ENCODE assay signal across 20 cellular contexts in the genomic region with DNA sequence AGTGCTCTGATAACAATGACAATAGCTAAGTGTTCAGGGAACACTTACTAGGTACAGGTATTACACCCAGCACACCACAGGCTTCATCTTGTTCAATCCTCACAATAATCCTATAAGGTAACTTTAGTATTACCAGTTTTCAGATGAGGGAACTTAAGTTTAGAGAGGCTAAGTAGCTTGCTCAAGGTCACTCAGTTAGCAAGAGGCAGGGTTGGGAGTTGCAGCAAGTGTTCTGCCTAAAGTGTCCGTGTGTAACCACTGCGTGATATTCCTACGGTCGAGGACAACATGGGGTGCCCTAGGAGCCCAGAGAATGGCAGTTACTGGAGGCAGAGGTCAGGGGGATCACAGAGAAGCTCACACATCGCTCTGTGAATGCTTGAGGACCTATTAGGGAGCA. TPM values are rescaled to one million over a fixed set of nuclear protein-coding genes. Genes with fewer than 3 reads are reported as not detected.
"Had no signal": no experiment of that assay in that cellular context is flagged by ENCODE, and none has a peak within 500 bp of the region (broad histone marks: within the 10 kb centered on the region; RNA-seq: fewer than 3 reads in every experiment).

No MANE protein-coding gene starts in this region.

- H3K27ac ChIP-seq: HL-60, SJSA1 had no signal

- H3K36me3 ChIP-seq: SJSA1 had no signal

- H3K9me3 ChIP-seq: SJSA1 had no signal

- DNase-seq: KBM-7, MV-4-11, NCI-H1048, NCI-H1105, NCI-H1417, NCI-H1436 treated with DMSO at 0.1 percent for 48 hours, NCI-H1694, NCI-H187 treated with DMSO at 0.1 percent for 48 hours, NCI-H2029 treated with DMSO at 0.1 percent for 48 hours, NCI-H345, NCI-H510A treated with DMSO at 0.1 percent for 48 hours, NCI-H526, Right ventricle myocardium superior, RPMI8226, SIG-M5 had no signal

- FAIRE-seq: HTR-8/SVneo, RCC 7860 had no signal

- H3K4me3 ChIP-seq: SJSA1 had no signal

- H3K4me1 ChIP-seq: SJSA1 had no signal

RNA-seq across cellular contexts. Expression of gene EGR4, which starts 30.2 kb away (rescaled TPM):
- total RNA-seq: LHCN-M2, Right ventricle myocardium superior, SJSA1 had no signal
